ENCODE assay signal across 26 cellular contexts in genomic region chr2:195606179-195606578, GRCh38.
"Had no signal": no experiment of that assay in that cellular context is flagged by ENCODE, and none has a peak within 500 bp of the region (broad histone marks: within the 10 kb centered on the region; RNA-seq: fewer than 3 reads in every experiment).

No MANE protein-coding gene starts in this region.

- H3K79me2 ChIP-seq: parathyroid adenoma had no signal

- H3K27ac Mint-ChIP-seq: endodermal cell; memory B cell; natural killer cell treated with Interleukin-12 subunit alpha and Interleukin-12 subunit beta and Interleukin-15 and Interleukin-18, amount 100 ng/mL, for 72 hours; progenitor cell of endocrine pancreas had no signal

- H3K27ac ChIP-seq: epithelial cell of prostate, gastrocnemius medialis, neutrophil, parathyroid adenoma, right lobe of liver, thoracic aorta, tibial nerve, upper lobe of left lung, uterus had no signal

- H2AFZ ChIP-seq: parathyroid adenoma had no signal

- H3K4me1 ChIP-seq: gastrocnemius medialis, parathyroid adenoma, right lobe of liver, tibial nerve, uterus had no signal

- H3K4me3 ChIP-seq: gastrocnemius medialis, lung, mucosa of descending colon, right lobe of liver, thoracic aorta, tibial nerve, upper lobe of left lung, uterus had no signal

- H3K36me3 Mint-ChIP-seq: natural killer cell treated with Interleukin-12 subunit alpha and Interleukin-12 subunit beta and Interleukin-15 and Interleukin-18, amount 100 ng/mL, for 72 hours had no signal

- H3K9me3 Mint-ChIP-seq: endodermal cell; memory B cell; natural killer cell treated with Interleukin-12 subunit alpha and Interleukin-12 subunit beta and Interleukin-15 and Interleukin-18, amount 100 ng/mL, for 72 hours; neural crest cell had no signal

- H3K27me3 Mint-ChIP-seq: memory B cell, naive B cell, progenitor cell of endocrine pancreas had no signal

- H3K9me3 ChIP-seq: gastrocnemius medialis, mucosa of descending colon, neutrophil, right lobe of liver, thoracic aorta, tibial nerve, upper lobe of left lung, uterus had no signal

- ATAC-seq: esophagus mucosa; gastrocnemius medialis; left lobe of liver; mucosa of descending colon; natural killer cell treated with Interleukin-12 subunit alpha and Interleukin-12 subunit beta and Interleukin-15 and Interleukin-18, amount 100 ng/mL, for 72 hours; right lobe of liver had no signal

- H3K4me1 Mint-ChIP-seq: neural crest cell had no signal

- H3K27me3 ChIP-seq: gastrocnemius medialis, neutrophil, right lobe of liver, tibial nerve, upper lobe of left lung, uterus had no signal

- H3K4me3 Mint-ChIP-seq: endodermal cell; memory B cell; naive B cell; natural killer cell treated with Interleukin-12 subunit alpha and Interleukin-12 subunit beta and Interleukin-15 and Interleukin-18, amount 100 ng/mL, for 72 hours; neural crest cell had no signal

- H3K9ac ChIP-seq: parathyroid adenoma had no signal

- H3K36me3 ChIP-seq: gastrocnemius medialis, neutrophil, right lobe of liver, thoracic aorta, tibial nerve, upper lobe of left lung, uterus had no signal

- DNase-seq: effector CD8-positive, alpha-beta T cell; endodermal cell; foreskin fibroblast; gastrocnemius medialis; head of caudate nucleus; mucosa of descending colon; naive B cell; right lobe of liver; small intestine; stimulated activated CD4-positive, alpha-beta T cell treated with anti-CD3 and anti-CD28 coated beads, Interleukin-15, amount 100 ng/mL, for 24 hours; stimulated activated CD4-positive, alpha-beta T cell treated with anti-CD3 and anti-CD28 coated beads, Interleukin-2, amount 100 ng/mL, for 48 hours; stimulated activated naive CD4-positive, alpha-beta T cell treated with Interleukin-2 at 50 U/mL for 16 hours; upper lobe of left lung; uterus had no signal
